ENCODE assay signal across 13 cellular contexts in the genomic region with DNA sequence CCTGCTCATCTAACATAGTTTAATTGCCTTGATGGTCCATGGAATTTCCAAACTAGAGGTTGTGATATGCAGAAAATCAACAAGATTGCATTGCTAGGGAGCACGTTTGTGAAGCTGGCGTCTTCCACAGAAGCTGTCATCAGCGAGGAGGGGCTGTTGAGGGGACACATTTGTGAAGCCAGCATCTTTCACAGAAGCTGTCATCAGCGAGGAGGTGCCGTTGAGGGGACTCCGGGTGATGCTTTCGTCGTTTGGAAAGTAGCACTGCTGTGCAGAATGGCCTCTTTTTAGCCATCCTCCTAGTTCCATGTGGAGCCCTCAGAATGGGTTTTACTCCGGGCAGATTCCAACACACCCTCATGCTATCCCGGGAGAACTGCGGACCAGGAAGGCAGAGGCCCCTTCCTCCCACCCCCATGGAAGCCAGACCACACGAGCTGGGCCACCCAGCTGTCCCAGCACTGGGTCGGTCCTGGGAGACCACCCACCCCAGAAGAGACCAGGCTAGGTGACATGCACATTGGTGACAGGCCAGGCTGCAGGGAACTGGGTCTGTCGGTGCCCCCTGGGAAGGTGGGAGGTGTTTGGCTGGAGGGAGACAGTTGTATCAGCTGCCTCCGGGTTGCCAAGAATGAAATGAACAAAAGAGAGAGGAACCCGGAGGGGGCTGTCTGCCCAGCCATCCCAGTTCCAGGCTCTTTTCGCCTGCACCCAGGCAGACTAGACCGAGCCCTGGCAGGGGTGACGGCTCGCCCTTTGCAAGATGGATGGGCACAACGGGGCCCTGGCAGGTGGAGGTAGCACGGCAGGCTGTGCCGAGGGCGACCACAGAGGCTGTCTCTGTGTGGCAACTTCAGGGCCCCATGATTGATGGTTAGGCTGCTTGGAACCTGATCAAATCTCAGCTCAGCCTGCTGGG.
DNase-seq lines count a peak whose midpoint lies in the region; ATAC-seq and TF ChIP-seq lines count a peak whose summit lies in the region.
"Had no signal": no experiment of that assay in that cellular context is flagged by ENCODE, and none has a peak within 500 bp of the region (broad histone marks: within the 10 kb centered on the region; RNA-seq: fewer than 3 reads in every experiment).

No MANE protein-coding gene starts in this region.

- H3K4me1 ChIP-seq in right cardiac atrium (ENCODE audit: control insufficient read depth, insufficient read depth, low read length) (peaks cover 20% of the 10 kb centered on the region), gastrocnemius medialis (peaks cover 17 to 24% of the 10 kb centered on the region in 2 donors)

- in situ Hi-C loops in gastrocnemius medialis (cut with MboI; ENCODE audit: low sequenced_read_pairs in 4 of 4) = no loop called here

- peak overlapping the region; percentile 83 for H3K27ac Mint-ChIP-seq in activated CD4-positive, alpha-beta memory T cell treated with anti-CD3 and anti-CD28 coated beads, Interleukin-2, amount 10 ng/mL, durations not matched to agents 7 days and 5 days
- H3K27ac Mint-ChIP-seq in activated CD4-positive, alpha-beta memory T cell treated with anti-CD3 and anti-CD28 coated beads for 36 hours = no peak overlapping the region
- H3K27ac Mint-ChIP-seq in T-helper 17 cell = peak overlapping the region; percentile 82
- H3K27ac Mint-ChIP-seq: type B pancreatic cell had no signal

- TF ChIP-seq CTCF in gastrocnemius medialis (IDR thresholded peaks at IDR 0.05 in 4 of 5, conservative IDR thresholded peaks at IDR 0.05 in 1 of 5) (no peak), GM20000 (IDR thresholded peaks at IDR 0.05; ENCODE audit: extremely low read depth, missing control alignments) (no peak)

- no peak for ATAC-seq in T-helper 17 cell
- peak; percentile 83 to 90 for ATAC-seq in right cardiac atrium
- ATAC-seq in gastrocnemius medialis = peak in 1 of 2 donors; percentile 15
- no peak for ATAC-seq in GM21825 (IDR thresholded peaks at IDR 0.05; ENCODE audit: unreplicated experiment)

- H3K4me3 ChIP-seq in right cardiac atrium (ENCODE audit: low read length) (no peak overlapping the region), gastrocnemius medialis (no peak overlapping the region)

- POLR2A ChIA-PET in activated CD4-positive, alpha-beta memory T cell treated with anti-CD3 and anti-CD28 coated beads, Interleukin-2, amount 10 ng/mL, durations not matched to agents 7 days and 5 days (lab: Charles Lee) = interaction anchor here (1.0 to 2.1 kb wide), 6 partner anchors 16 to 91 kb away, joined by 3 to 11 read pairs (median 4); no protein-coding TSS in a partner anchor
- POLR2A ChIA-PET in activated CD4-positive, alpha-beta memory T cell treated with anti-CD3 and anti-CD28 coated beads for 36 hours (lab: Charles Lee) = no interaction called here

- TF ChIP-seq POLR2A in gastrocnemius medialis (IDR thresholded peaks at IDR 0.05) = no peak

- H3K36me3 Mint-ChIP-seq in activated CD4-positive, alpha-beta memory T cell treated with anti-CD3 and anti-CD28 coated beads, Interleukin-2, amount 10 ng/mL, durations not matched to agents 7 days and 5 days (ENCODE audit: low read depth) = peaks cover 61% of the 10 kb centered on the region
- peaks cover 22% of the 10 kb centered on the region for H3K36me3 Mint-ChIP-seq in activated CD4-positive, alpha-beta memory T cell treated with anti-CD3 and anti-CD28 coated beads for 36 hours
- H3K36me3 Mint-ChIP-seq in T-helper 17 cell (ENCODE audit: low read depth) = no peaks in the 10 kb centered on the region

- no peaks in the 10 kb centered on the region for H3K36me3 ChIP-seq in gastrocnemius medialis

- H3K9me3 ChIP-seq in T-helper 17 cell (ENCODE audit: control insufficient read depth, low read length, poor library complexity, severe bottlenecking) (no peaks in the 10 kb centered on the region), right cardiac atrium (ENCODE audit: control insufficient read depth, low read length) (no peaks in the 10 kb centered on the region), gastrocnemius medialis (no peaks in the 10 kb centered on the region)

- no peaks in the 10 kb centered on the region for H3K27me3 ChIP-seq in right cardiac atrium (ENCODE audit: control insufficient read depth, insufficient read depth)
- no peaks in the 10 kb centered on the region for H3K27me3 ChIP-seq in gastrocnemius medialis

- H3K4me1 Mint-ChIP-seq in activated CD4-positive, alpha-beta memory T cell treated with anti-CD3 and anti-CD28 coated beads, Interleukin-2, amount 10 ng/mL, durations not matched to agents 7 days and 5 days = peaks cover 80% of the 10 kb centered on the region
- H3K4me1 Mint-ChIP-seq in activated CD4-positive, alpha-beta memory T cell treated with anti-CD3 and anti-CD28 coated beads for 36 hours (ENCODE audit: low read depth) = peaks cover 60% of the 10 kb centered on the region
- peaks cover 38% of the 10 kb centered on the region for H3K4me1 Mint-ChIP-seq in T-helper 17 cell

- H3K27ac ChIP-seq in right cardiac atrium (ENCODE audit: low read length) = no peak overlapping the region
- peak overlapping the region; percentile 73 to 90 (median 85) for H3K27ac ChIP-seq in gastrocnemius medialis

- H3K4me3 Mint-ChIP-seq in activated CD4-positive, alpha-beta memory T cell treated with anti-CD3 and anti-CD28 coated beads, Interleukin-2, amount 10 ng/mL, durations not matched to agents 7 days and 5 days = no peak overlapping the region
- H3K4me3 Mint-ChIP-seq in activated CD4-positive, alpha-beta memory T cell treated with anti-CD3 and anti-CD28 coated beads for 36 hours = no peak overlapping the region
- H3K4me3 Mint-ChIP-seq in T-helper 17 cell = peak overlapping the region; percentile 77

- 47% methylated on average over 24 of the region's 24 CpGs for WGBS in right cardiac atrium

- no peak for DNase-seq in activated CD4-positive, alpha-beta memory T cell treated with anti-CD3 and anti-CD28 coated beads, Interleukin-2, amount 10 ng/mL, durations not matched to agents 7 days and 5 days
- DNase-seq in activated CD4-positive, alpha-beta memory T cell treated with anti-CD3 and anti-CD28 coated beads for 36 hours = no peak
- DNase-seq in T-helper 17 cell (no peak), right cardiac atrium (peak; percentile 61 to 86 (median 81)), gastrocnemius medialis (peak in 1 of 2 donors; percentile 25), GM20000 (ENCODE audit: low spot score) (no peak)
- DNase-seq in stimulated activated CD4-positive, alpha-beta T cell treated with anti-CD3 and anti-CD28 coated beads, Interleukin-4, amount 100 ng/mL, for 1 hour = no peak
- DNase-seq: EL, HFFc6, NCI-H1436 treated with DMSO at 0.1 percent for 48 hours, NCI-H82 had no signal

- CTCF ChIA-PET in activated CD4-positive, alpha-beta memory T cell treated with anti-CD3 and anti-CD28 coated beads, Interleukin-2, amount 10 ng/mL, durations not matched to agents 7 days and 5 days (lab: Charles Lee) = no interaction called here
- CTCF ChIA-PET in activated CD4-positive, alpha-beta memory T cell treated with anti-CD3 and anti-CD28 coated beads for 36 hours (lab: Charles Lee) = no interaction called here

- no peaks in the 10 kb centered on the region for H3K9me3 Mint-ChIP-seq in activated CD4-positive, alpha-beta memory T cell treated with anti-CD3 and anti-CD28 coated beads, Interleukin-2, amount 10 ng/mL, durations not matched to agents 7 days and 5 days
- no peaks in the 10 kb centered on the region for H3K9me3 Mint-ChIP-seq in activated CD4-positive, alpha-beta memory T cell treated with anti-CD3 and anti-CD28 coated beads for 36 hours
- H3K9me3 Mint-ChIP-seq: HFFc6, type B pancreatic cell had no signal

- H3K27me3 Mint-ChIP-seq in activated CD4-positive, alpha-beta memory T cell treated with anti-CD3 and anti-CD28 coated beads, Interleukin-2, amount 10 ng/mL, durations not matched to agents 7 days and 5 days = no peaks in the 10 kb centered on the region
- no peaks in the 10 kb centered on the region for H3K27me3 Mint-ChIP-seq in activated CD4-positive, alpha-beta memory T cell treated with anti-CD3 and anti-CD28 coated beads for 36 hours
- no peaks in the 10 kb centered on the region for H3K27me3 Mint-ChIP-seq in T-helper 17 cell
- H3K27me3 Mint-ChIP-seq: type B pancreatic cell had no signal

- intact Hi-C loops in activated CD4-positive, alpha-beta memory T cell treated with anti-CD3 and anti-CD28 coated beads for 36 hours (cut with micrococcal nuclease) = no loop called here
- intact Hi-C loops in right cardiac atrium (cut with DNase I) = loop anchor here in 3 of 4 donors (5.0 to 10.0 kb wide), 2 partner anchors 90 to 93 kb away; no protein-coding TSS in a partner anchor
- intact Hi-C loops in gastrocnemius medialis (cut with DNase I; ENCODE audit: low total_unique reads) = no loop called here

Comparison
In these comparisons a context has a peak if more than half of its experiments do, and no peak if none do; other contexts are left out.
1. DNase-seq: peak in right cardiac atrium (3 of 3); none in activated CD4-positive, alpha-beta memory T cell treated with anti-CD3 and anti-CD28 coated beads, Interleukin-2, amount 10 ng/mL, durations not matched to agents 7 days and 5 days (single experiment), activated CD4-positive, alpha-beta memory T cell treated with anti-CD3 and anti-CD28 coated beads for 36 hours (single experiment), T-helper 17 cell (0 of 3), stimulated activated CD4-positive, alpha-beta T cell treated with anti-CD3 and anti-CD28 coated beads, Interleukin-4, amount 100 ng/mL, for 1 hour (single experiment) and GM20000 (single experiment).
2. ATAC-seq: peak in right cardiac atrium (2 of 2); none in T-helper 17 cell (single experiment) and GM21825 (single experiment).
3. intact Hi-C loops: an anchor here in right cardiac atrium (5.0 to 10.0 kb wide); none called in activated CD4-positive, alpha-beta memory T cell treated with anti-CD3 and anti-CD28 coated beads for 36 hours and gastrocnemius medialis.